In the genomic region with DNA sequence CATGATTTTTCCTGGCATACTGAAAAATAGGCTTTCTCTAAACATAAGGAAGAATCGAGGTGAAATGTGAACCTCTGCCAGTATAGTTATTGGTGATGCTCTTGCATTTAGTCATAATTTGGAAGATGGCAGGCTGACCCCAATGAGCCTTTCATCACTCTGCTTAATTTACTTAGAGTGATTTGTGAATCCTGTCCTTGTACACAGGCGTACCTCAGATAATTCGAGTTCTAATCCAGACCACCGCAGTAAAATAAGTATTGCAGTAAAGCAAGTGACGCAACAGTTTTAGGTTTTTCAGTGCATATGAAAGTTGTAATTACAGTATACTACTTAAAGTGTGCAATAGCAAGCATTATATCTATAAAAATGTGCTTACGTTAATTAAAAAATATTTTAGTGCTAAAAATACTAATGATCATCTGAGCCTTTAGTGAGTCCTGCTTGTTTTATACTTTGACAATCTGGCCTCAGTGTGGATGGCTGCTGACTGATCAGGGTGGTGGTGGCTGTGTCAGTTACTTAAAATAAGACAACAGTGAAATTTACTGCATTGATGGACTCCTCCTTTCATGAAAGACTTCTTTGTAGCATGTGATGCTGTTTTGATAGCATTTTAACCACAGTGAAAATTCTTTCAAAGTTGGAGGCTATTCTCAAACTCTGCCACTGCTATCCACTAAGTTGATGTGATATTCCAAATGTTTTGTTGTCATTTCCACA, we compare ENCODE assay signal across 9 cellular contexts. TPM values are rescaled to one million over a fixed set of nuclear protein-coding genes. Genes with fewer than 3 reads are reported as not detected.
A peak's percentile ranks its signal among the peaks of the same experiment; 100 is the strongest.
DNase-seq lines count a peak whose midpoint lies in the region; ATAC-seq and TF ChIP-seq lines count a peak whose summit lies in the region.
"Had no signal": no experiment of that assay in that cellular context is flagged by ENCODE, and none has a peak within 500 bp of the region (broad histone marks: within the 10 kb centered on the region; RNA-seq: fewer than 3 reads in every experiment).

No MANE protein-coding gene starts in this region.

- peak overlapping the region; percentile 97 for H3K4me2 ChIP-seq in BLaER1

- H3K4me3 ChIP-seq in BLaER1 (peak overlapping the region; percentile 86), coronary artery (peak overlapping the region; percentile 98)
- peak overlapping the region; percentile 65 for H3K4me3 ChIP-seq in naive thymus-derived CD4-positive, alpha-beta T cell (ENCODE audit: low read length)

- peaks cover 35% of the 10 kb centered on the region for H3K36me3 ChIP-seq in BLaER1
- H3K36me3 ChIP-seq in naive thymus-derived CD4-positive, alpha-beta T cell (ENCODE audit: control insufficient read depth in 2 of 3, insufficient read depth in 3 of 3, low read length in 3 of 3), result peaks cover 0 to 7% (median 0%) of the 10 kb centered on the region in 3 experiments

- in situ Hi-C loops in GM13977 (cut with MboI; ENCODE audit: low pct_unique_long_range_greater_than_20kb, low sequenced_read_pairs, unreplicated experiment), result no loop called here

- H3K27ac Mint-ChIP-seq in naive thymus-derived CD4-positive, alpha-beta T cell, result peak overlapping the region; percentile 70 to 95 (median 92)

- H4K20me1 ChIP-seq in BLaER1, result peaks cover 24% of the 10 kb centered on the region

- no peaks in the 10 kb centered on the region for H3K9me3 Mint-ChIP-seq in naive thymus-derived CD4-positive, alpha-beta T cell

- peaks cover 3 to 20% (median 4%) of the 10 kb centered on the region in 5 donors for H3K36me3 Mint-ChIP-seq in naive thymus-derived CD4-positive, alpha-beta T cell

- H3K27ac ChIP-seq in BLaER1, result peak overlapping the region; percentile 92
- peak overlapping the region; percentile 99 to 100 for H3K27ac ChIP-seq in coronary artery
- peak overlapping the region; percentile 90 for H3K27ac ChIP-seq in naive thymus-derived CD4-positive, alpha-beta T cell (ENCODE audit: low read depth, low read length)

- DNase-seq in NAMALWA (ENCODE audit: low spot score) (peak; percentile 39), coronary artery (ENCODE audit: low spot score) (no peak), RPMI8226 (no peak), GM13977 (ENCODE audit: low spot score) (no peak), EL (no peak)
- no peak for DNase-seq in naive thymus-derived CD4-positive, alpha-beta T cell
- DNase-seq: GOT3 had no signal

- H3K9ac ChIP-seq in BLaER1, result peak overlapping the region; percentile 93

- H3K4me1 ChIP-seq in BLaER1, result peaks cover 42% of the 10 kb centered on the region
- peaks cover 7 to 11% of the 10 kb centered on the region in 2 donors for H3K4me1 ChIP-seq in naive thymus-derived CD4-positive, alpha-beta T cell (ENCODE audit: control insufficient read depth in 2 of 2, insufficient read depth in 2 of 2, low read length in 2 of 2)

- H3K9me3 ChIP-seq in BLaER1, result peaks cover 18% of the 10 kb centered on the region
- H3K9me3 ChIP-seq in naive thymus-derived CD4-positive, alpha-beta T cell (ENCODE audit: control insufficient read depth in 2 of 3, low read length in 3 of 3), result no peaks in the 10 kb centered on the region

- H3K27me3 Mint-ChIP-seq in naive thymus-derived CD4-positive, alpha-beta T cell, result no peaks in the 10 kb centered on the region

- H3K4me3 Mint-ChIP-seq in naive thymus-derived CD4-positive, alpha-beta T cell, result peak overlapping the region; percentile 78 to 93 (median 88)

- peaks cover 6 to 49% (median 37%) of the 10 kb centered on the region in 7 donors for H3K4me1 Mint-ChIP-seq in naive thymus-derived CD4-positive, alpha-beta T cell

- no peak for TF ChIP-seq CTCF in coronary artery (IDR thresholded peaks at IDR 0.05)
- TF ChIP-seq CTCF in GM13977 (IDR thresholded peaks at IDR 0.05; ENCODE audit: extremely low read depth, insufficient read depth, missing control alignments), result no peak

- H3K27me3 ChIP-seq in BLaER1, result no peaks in the 10 kb centered on the region
- H3K27me3 ChIP-seq in naive thymus-derived CD4-positive, alpha-beta T cell (ENCODE audit: control insufficient read depth in 2 of 2, insufficient read depth in 2 of 2, low read length in 2 of 2), result no peaks in the 10 kb centered on the region

- POLR2A ChIA-PET in naive thymus-derived CD4-positive, alpha-beta T cell (lab: Charles Lee), result no interaction called here

- ATAC-seq in naive thymus-derived CD4-positive, alpha-beta T cell, result no peak
- no peak for ATAC-seq in GM21576 (IDR thresholded peaks at IDR 0.05; ENCODE audit: unreplicated experiment)

- CTCF ChIA-PET in naive thymus-derived CD4-positive, alpha-beta T cell (lab: Charles Lee), result interaction anchor here (0.7 kb wide), 1 partner anchor 32 kb away, joined by 3 read pairs; no protein-coding TSS in a partner anchor

- intact Hi-C loops in naive thymus-derived CD4-positive, alpha-beta T cell (cut with micrococcal nuclease), result loop anchor here (1.0 to 10.0 kb wide), 7 partner anchors 7 to 1899 kb away; a partner anchor contains a TSS

RNA-seq across cellular contexts. Expression of a gene that starts 1.7 kb away (rescaled TPM):
- 10 to 100 TPM; 14.7 to 24.7 (median 20.8) TPM for total RNA-seq in naive thymus-derived CD4-positive, alpha-beta T cell
- polyA plus RNA-seq in naive thymus-derived CD4-positive, alpha-beta T cell, result 10 to 100 TPM; 14.7 to 14.9 TPM

RNA-seq across cellular contexts. Expression of a gene that starts 50.6 kb away (rescaled TPM):
- total RNA-seq in naive thymus-derived CD4-positive, alpha-beta T cell, result 1 to 10 TPM in 1 of 5 experiments, under 1 TPM in 4; 0.17 to 2.8 (median 0.51) TPM
- 1 to 10 TPM; 1.0 to 1.2 TPM for polyA plus RNA-seq in naive thymus-derived CD4-positive, alpha-beta T cell
